ENCODE assay signal across 33 cellular contexts in the genomic region with DNA sequence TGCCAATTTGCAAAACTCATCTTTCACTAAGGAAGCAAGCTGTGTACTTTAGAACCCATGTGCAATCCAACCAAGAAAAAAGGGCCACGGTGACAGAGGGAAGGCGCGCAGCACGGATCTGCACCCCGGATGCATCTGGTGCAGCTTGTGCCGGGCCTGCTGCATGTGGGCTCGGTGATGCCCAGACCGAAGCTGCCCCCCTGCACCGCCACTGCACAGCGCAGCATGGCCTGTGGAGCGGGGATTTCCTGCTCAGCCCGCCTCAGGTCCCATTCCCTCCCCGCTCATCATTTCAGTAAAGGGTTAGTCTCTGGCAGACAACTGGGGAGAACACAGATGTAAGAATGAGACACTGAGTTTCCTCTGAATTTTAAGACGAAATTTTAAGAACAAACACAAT. TPM values are rescaled to one million over a fixed set of nuclear protein-coding genes. Genes with fewer than 3 reads are reported as not detected.
"Had no signal": no experiment of that assay in that cellular context is flagged by ENCODE, and none has a peak within 500 bp of the region (broad histone marks: within the 10 kb centered on the region; RNA-seq: fewer than 3 reads in every experiment).

No MANE protein-coding gene starts in this region.

- H3K36me3 ChIP-seq: colonic mucosa, esophagus squamous epithelium, gastrocnemius medialis, heart right ventricle, left lung, lower lobe of right lung had no signal

- H3K9me3 Mint-ChIP-seq: dendritic cell treated with granulocyte-macrophage colony-stimulating factor and Interleukin-4, amounts not matched to agents 40 ng/mL and 50 ng/mL, for 4 days; effector memory CD8-positive, alpha-beta T cell; endodermal cell had no signal

- FAIRE-seq: endometrium, islet of Langerhans, keratinocyte had no signal

- H3K27ac Mint-ChIP-seq: dendritic cell treated with granulocyte-macrophage colony-stimulating factor and Interleukin-4, amounts not matched to agents 40 ng/mL and 50 ng/mL, for 4 days; effector memory CD8-positive, alpha-beta T cell; endodermal cell had no signal

- H3K27ac ChIP-seq: colonic mucosa, epithelial cell of prostate, esophagus squamous epithelium, gastrocnemius medialis, heart right ventricle, left lung, lower lobe of right lung had no signal

- H3K4me1 ChIP-seq: colonic mucosa, gastrocnemius medialis, left lung, lower lobe of right lung had no signal

- H3K9me3 ChIP-seq: colonic mucosa, esophagus squamous epithelium, gastrocnemius medialis, heart right ventricle, left lung, lower lobe of right lung had no signal

- H3K4me3 ChIP-seq: colonic mucosa, esophagus squamous epithelium, gastrocnemius medialis, heart right ventricle, left lung, lower lobe of right lung had no signal

- DNase-seq: colonic mucosa; cortex of kidney; effector CD8-positive, alpha-beta T cell; effector memory CD8-positive, alpha-beta T cell; erythroblast; esophagus squamous epithelium; foreskin fibroblast; foreskin melanocyte; gastrocnemius medialis; glutamatergic neuron; head of caudate nucleus; heart right ventricle; hippocampal formation; left cardiac atrium; left lung; left ventricle myocardium superior; lower lobe of right lung; midbrain had no signal

- ATAC-seq: effector memory CD8-positive, alpha-beta T cell; esophagus mucosa; gastrocnemius medialis; heart right ventricle; left cardiac atrium; left lung; left ventricle myocardium superior had no signal

- H3K4me3 Mint-ChIP-seq: dendritic cell treated with granulocyte-macrophage colony-stimulating factor and Interleukin-4, amounts not matched to agents 40 ng/mL and 50 ng/mL, for 4 days; effector memory CD8-positive, alpha-beta T cell; endodermal cell had no signal

RNA-seq across cellular contexts. Expression of gene MC2R, which starts 43.0 kb away (rescaled TPM):
- total RNA-seq: chondrocyte, colonic mucosa, dermis microvascular lymphatic vessel endothelial cell, endodermal cell, esophagus mucosa, esophagus squamous epithelium, gastrocnemius medialis, glomerular endothelial cell, heart right ventricle, kidney epithelial cell, left cardiac atrium, left lung, left ventricle myocardium superior, lower leg skin, lower lobe of right lung, lung microvascular endothelial cell, mucosa of gallbladder had no signal
- polyA plus RNA-seq: keratinocyte had no signal

RNA-seq across cellular contexts. Expression of gene MC5R, which starts 48.4 kb away (rescaled TPM):
- total RNA-seq: chondrocyte, colonic mucosa, dermis microvascular lymphatic vessel endothelial cell, gastrocnemius medialis, glomerular endothelial cell, heart right ventricle, kidney epithelial cell, left cardiac atrium, left lung, left ventricle myocardium superior, lower leg skin, lower lobe of right lung, lung microvascular endothelial cell, mononuclear cell, mucosa of gallbladder had no signal
- polyA plus RNA-seq: heart right ventricle, keratinocyte had no signal
